In the genomic region with DNA sequence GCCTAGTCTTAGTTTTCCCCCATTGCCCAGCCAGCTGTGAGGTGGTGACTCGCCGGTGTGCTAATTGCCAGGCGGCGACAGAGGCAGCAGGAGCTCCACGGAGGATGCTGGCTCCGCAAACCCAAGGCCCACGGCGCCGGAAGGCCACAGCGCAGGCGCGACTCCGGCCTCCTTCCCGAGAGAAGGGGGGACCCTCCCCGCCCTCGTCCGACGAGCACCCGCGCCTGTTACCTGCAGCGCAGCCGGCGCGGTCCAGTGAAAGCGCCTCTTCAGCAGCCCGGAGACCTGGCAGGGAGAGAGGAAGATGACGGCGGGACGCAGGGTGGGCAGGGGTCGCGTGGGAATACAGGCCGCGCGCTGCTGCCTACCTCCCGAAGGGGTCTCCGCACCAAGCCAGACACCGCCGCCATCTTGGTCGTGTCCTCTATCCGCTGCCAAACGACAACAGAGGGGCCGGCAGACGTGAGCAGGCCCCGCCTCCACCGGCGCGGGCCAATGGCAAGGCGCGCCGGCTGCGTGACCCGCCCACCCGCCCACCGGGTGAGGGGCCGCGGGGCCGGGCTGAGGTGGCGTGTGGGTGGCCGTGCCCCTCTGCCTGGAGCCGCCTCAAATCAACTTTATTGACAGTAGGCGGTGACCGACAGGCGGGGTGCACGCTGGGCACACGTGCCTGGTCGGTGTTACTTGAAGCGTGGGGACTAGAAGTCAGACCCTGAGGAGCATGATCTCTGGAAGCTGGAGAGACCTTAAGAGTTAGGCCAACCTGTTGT, we compare ENCODE assay signal across 1 cellular context.
A peak's percentile ranks its signal among the peaks of the same experiment; 100 is the strongest.
TF ChIP-seq lines count a peak whose summit lies in the region.

A gene (minus strand): TSS at position 433 of the 770 bp plus-strand sequence. CDS start 23 bp downstream, at position 410.

TF ChIP-seq in K562, 482 proteins besides CTCF, POLR2A, EP300 and RAD21 (continued from another document and continues in another):
- TF ChIP-seq, protein P1, sequence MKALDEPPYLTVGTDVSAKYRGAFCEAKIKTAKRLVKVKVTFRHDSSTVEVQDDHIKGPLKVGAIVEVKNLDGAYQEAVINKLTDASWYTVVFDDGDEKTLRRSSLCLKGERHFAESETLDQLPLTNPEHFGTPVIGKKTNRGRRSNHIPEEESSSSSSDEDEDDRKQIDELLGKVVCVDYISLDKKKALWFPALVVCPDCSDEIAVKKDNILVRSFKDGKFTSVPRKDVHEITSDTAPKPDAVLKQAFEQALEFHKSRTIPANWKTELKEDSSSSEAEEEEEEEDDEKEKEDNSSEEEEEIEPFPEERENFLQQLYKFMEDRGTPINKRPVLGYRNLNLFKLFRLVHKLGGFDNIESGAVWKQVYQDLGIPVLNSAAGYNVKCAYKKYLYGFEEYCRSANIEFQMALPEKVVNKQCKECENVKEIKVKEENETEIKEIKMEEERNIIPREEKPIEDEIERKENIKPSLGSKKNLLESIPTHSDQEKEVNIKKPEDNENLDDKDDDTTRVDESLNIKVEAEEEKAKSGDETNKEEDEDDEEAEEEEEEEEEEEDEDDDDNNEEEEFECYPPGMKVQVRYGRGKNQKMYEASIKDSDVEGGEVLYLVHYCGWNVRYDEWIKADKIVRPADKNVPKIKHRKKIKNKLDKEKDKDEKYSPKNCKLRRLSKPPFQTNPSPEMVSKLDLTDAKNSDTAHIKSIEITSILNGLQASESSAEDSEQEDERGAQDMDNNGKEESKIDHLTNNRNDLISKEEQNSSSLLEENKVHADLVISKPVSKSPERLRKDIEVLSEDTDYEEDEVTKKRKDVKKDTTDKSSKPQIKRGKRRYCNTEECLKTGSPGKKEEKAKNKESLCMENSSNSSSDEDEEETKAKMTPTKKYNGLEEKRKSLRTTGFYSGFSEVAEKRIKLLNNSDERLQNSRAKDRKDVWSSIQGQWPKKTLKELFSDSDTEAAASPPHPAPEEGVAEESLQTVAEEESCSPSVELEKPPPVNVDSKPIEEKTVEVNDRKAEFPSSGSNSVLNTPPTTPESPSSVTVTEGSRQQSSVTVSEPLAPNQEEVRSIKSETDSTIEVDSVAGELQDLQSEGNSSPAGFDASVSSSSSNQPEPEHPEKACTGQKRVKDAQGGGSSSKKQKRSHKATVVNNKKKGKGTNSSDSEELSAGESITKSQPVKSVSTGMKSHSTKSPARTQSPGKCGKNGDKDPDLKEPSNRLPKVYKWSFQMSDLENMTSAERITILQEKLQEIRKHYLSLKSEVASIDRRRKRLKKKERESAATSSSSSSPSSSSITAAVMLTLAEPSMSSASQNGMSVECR (CRISPR knock-in tag; IDR thresholded peaks at IDR 0.05), result no peak; the same call in 1 of the 2 replicates
- TF ChIP-seq, protein P2, sequence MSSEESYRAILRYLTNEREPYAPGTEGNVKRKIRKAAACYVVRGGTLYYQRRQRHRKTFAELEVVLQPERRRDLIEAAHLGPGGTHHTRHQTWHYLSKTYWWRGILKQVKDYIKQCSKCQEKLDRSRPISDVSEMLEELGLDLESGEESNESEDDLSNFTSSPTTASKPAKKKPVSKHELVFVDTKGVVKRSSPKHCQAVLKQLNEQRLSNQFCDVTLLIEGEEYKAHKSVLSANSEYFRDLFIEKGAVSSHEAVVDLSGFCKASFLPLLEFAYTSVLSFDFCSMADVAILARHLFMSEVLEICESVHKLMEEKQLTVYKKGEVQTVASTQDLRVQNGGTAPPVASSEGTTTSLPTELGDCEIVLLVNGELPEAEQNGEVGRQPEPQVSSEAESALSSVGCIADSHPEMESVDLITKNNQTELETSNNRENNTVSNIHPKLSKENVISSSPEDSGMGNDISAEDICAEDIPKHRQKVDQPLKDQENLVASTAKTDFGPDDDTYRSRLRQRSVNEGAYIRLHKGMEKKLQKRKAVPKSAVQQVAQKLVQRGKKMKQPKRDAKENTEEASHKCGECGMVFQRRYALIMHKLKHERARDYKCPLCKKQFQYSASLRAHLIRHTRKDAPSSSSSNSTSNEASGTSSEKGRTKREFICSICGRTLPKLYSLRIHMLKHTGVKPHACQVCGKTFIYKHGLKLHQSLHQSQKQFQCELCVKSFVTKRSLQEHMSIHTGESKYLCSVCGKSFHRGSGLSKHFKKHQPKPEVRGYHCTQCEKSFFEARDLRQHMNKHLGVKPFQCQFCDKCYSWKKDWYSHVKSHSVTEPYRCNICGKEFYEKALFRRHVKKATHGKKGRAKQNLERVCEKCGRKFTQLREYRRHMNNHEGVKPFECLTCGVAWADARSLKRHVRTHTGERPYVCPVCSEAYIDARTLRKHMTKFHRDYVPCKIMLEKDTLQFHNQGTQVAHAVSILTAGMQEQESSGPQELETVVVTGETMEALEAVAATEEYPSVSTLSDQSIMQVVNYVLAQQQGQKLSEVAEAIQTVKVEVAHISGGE (CRISPR knock-in tag; IDR thresholded peaks at IDR 0.05), result no peak
- TF ChIP-seq ZBTB1 (CRISPR knock-in tag; IDR thresholded peaks at IDR 0.05; ENCODE audit: borderline replicate concordance, low read depth) (peak; percentile 27; the same call in 1 of the 2 replicates), MAZ (CRISPR knock-in tag; conservative IDR thresholded peaks at IDR 0.05 in 1 of 2, IDR thresholded peaks at IDR 0.05 in 1 of 2) (peak; percentile 85), EZH2 (IDR thresholded peaks at IDR 0.05; ENCODE audit: borderline replicate concordance, low read depth, low read length) (no peak), NR2F6 (CRISPR knock-in tag; IDR thresholded peaks at IDR 0.05) (no peak), HNRNPLL (IDR thresholded peaks at IDR 0.05; ENCODE audit: low read depth, low read length, poor library complexity, severe bottlenecking) (no peak), ZNF124 (CRISPR knock-in tag; IDR thresholded peaks at IDR 0.05) (no peak), ZNF76 (CRISPR knock-in tag; IDR thresholded peaks at IDR 0.05; ENCODE audit: borderline replicate concordance) (no peak), ZNF217 (CRISPR knock-in tag; IDR thresholded peaks at IDR 0.05) (no peak), NRF1 (conservative IDR thresholded peaks at IDR 0.05 in 1 of 2, IDR thresholded peaks at IDR 0.05 in 1 of 2) (peak; percentile 94 to 95), CHD4 (IDR thresholded peaks at IDR 0.05; ENCODE audit: insufficient read depth, insufficient replicate concordance, low read depth, low read length, poor library complexity, severe bottlenecking) (no peak), ILF3 (IDR thresholded peaks at IDR 0.05; ENCODE audit: borderline replicate concordance) (no peak), TEAD1 (CRISPR knock-in tag; IDR thresholded peaks at IDR 0.05) (peak in 1 of 2 experiments; percentile 62; a peak in 1 of 4 replicates), SAFB (IDR thresholded peaks at IDR 0.05; ENCODE audit: borderline replicate concordance, low read depth, low read length) (no peak), ELF1 (tag; IDR thresholded peaks at IDR 0.05) (no peak), SUPT5H (IDR thresholded peaks at IDR 0.05) (peak; percentile 94), ZNF212 (CRISPR knock-in tag; IDR thresholded peaks at IDR 0.05) (no peak), ZNF77 (CRISPR knock-in tag; IDR thresholded peaks at IDR 0.05) (no peak)
- TF ChIP-seq, protein P3, sequence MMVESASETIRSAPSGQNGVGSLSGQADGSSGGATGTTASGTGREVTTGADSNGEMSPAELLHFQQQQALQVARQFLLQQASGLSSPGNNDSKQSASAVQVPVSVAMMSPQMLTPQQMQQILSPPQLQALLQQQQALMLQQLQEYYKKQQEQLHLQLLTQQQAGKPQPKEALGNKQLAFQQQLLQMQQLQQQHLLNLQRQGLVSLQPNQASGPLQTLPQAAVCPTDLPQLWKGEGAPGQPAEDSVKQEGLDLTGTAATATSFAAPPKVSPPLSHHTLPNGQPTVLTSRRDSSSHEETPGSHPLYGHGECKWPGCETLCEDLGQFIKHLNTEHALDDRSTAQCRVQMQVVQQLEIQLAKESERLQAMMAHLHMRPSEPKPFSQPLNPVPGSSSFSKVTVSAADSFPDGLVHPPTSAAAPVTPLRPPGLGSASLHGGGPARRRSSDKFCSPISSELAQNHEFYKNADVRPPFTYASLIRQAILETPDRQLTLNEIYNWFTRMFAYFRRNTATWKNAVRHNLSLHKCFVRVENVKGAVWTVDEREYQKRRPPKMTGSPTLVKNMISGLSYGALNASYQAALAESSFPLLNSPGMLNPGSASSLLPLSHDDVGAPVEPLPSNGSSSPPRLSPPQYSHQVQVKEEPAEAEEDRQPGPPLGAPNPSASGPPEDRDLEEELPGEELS (CRISPR knock-in tag; IDR thresholded peaks at IDR 0.05; ENCODE audit: borderline replicate concordance), result no peak
- TF ChIP-seq, protein P4, sequence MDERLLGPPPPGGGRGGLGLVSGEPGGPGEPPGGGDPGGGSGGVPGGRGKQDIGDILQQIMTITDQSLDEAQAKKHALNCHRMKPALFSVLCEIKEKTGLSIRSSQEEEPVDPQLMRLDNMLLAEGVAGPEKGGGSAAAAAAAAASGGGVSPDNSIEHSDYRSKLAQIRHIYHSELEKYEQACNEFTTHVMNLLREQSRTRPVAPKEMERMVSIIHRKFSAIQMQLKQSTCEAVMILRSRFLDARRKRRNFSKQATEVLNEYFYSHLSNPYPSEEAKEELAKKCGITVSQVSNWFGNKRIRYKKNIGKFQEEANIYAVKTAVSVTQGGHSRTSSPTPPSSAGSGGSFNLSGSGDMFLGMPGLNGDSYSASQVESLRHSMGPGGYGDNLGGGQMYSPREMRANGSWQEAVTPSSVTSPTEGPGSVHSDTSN (CRISPR knock-in tag; IDR thresholded peaks at IDR 0.05; ENCODE audit: low read depth), result no peak
- TF ChIP-seq, protein P4 (tag; conservative IDR thresholded peaks at IDR 0.05; ENCODE audit: low read depth), result no peak
- TF ChIP-seq, protein P5, sequence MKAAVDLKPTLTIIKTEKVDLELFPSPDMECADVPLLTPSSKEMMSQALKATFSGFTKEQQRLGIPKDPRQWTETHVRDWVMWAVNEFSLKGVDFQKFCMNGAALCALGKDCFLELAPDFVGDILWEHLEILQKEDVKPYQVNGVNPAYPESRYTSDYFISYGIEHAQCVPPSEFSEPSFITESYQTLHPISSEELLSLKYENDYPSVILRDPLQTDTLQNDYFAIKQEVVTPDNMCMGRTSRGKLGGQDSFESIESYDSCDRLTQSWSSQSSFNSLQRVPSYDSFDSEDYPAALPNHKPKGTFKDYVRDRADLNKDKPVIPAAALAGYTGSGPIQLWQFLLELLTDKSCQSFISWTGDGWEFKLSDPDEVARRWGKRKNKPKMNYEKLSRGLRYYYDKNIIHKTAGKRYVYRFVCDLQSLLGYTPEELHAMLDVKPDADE (conservative IDR thresholded peaks at IDR 0.05; ENCODE audit: control insufficient read depth, low read depth, low read length), result no peak
- TF ChIP-seq, protein P6, sequence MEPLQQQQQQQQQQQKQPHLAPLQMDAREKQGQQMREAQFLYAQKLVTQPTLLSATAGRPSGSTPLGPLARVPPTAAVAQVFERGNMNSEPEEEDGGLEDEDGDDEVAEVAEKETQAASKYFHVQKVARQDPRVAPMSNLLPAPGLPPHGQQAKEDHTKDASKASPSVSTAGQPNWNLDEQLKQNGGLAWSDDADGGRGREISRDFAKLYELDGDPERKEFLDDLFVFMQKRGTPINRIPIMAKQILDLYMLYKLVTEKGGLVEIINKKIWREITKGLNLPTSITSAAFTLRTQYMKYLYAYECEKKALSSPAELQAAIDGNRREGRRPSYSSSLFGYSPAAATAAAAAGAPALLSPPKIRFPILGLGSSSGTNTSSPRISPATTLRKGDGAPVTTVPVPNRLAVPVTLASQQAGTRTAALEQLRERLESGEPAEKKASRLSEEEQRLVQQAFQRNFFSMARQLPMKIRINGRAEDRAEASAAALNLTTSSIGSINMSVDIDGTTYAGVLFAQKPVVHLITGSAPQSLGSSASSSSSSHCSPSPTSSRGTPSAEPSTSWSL (CRISPR knock-in tag; IDR thresholded peaks at IDR 0.05; ENCODE audit: borderline replicate concordance), result no peak
